In the genomic region with DNA sequence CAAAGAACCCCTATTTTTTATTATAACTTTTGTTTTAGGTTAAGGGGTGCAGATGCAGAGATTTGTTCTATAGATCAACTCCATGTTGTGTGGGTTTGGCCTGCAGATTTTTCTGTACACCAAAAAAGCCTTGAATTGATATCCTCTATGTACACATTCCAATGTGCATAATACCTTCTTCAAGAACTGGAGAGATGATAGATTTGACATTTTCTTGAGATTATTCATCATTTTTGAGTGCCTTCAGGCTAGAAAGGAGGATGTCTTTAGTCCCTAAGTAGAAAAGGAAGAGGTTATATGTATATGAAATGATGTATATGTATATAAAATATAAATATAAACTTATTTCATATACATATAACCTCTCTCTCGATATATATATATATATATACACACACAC, we compare ENCODE assay signal across 20 cellular contexts.
DNase-seq lines count a peak whose midpoint lies in the region; ATAC-seq and TF ChIP-seq lines count a peak whose summit lies in the region.
"Had no signal": no experiment of that assay in that cellular context is flagged by ENCODE, and none has a peak within 500 bp of the region (broad histone marks: within the 10 kb centered on the region; RNA-seq: fewer than 3 reads in every experiment).

No MANE protein-coding gene starts in this region.

- intact Hi-C loops in HCT116 (cut with micrococcal nuclease), result no loop called here

- TF ChIP-seq POLR2A in HCT116 (IDR thresholded peaks at IDR 0.05; ENCODE audit: borderline replicate concordance, extremely low read depth, insufficient read depth, insufficient read length), result no peak

- H3K9me2 ChIP-seq in HCT116 (ENCODE audit: insufficient read depth), result no peaks in the 10 kb centered on the region; the same call in 1 of the 2 replicates

- H3K27me3 Mint-ChIP-seq in endothelial cell (ENCODE audit: unreplicated experiment), result no peaks in the 10 kb centered on the region
- H3K27me3 Mint-ChIP-seq: B cell; CD4-positive, alpha-beta T cell had no signal

- no peaks in the 10 kb centered on the region for H3K9me3 Mint-ChIP-seq in endothelial cell (ENCODE audit: unreplicated experiment)
- H3K9me3 Mint-ChIP-seq: CD8-positive, alpha-beta T cell had no signal

- DNase-seq in EL, result peak; percentile 62
- no peak for DNase-seq in HCT116 (ENCODE audit: low read depth, low spot score)
- no peak for DNase-seq in RWPE2 (ENCODE audit: low spot score)
- peak; percentile 27 for DNase-seq in epithelial cell of esophagus (ENCODE audit: low read depth)
- DNase-seq in SHP77 treated with DMSO at 0.1 percent for 48 hours (lab: John Stamatoyannopoulos, UW), result no peak
- no peak for DNase-seq in endothelial cell (ENCODE audit: low spot score)
- DNase-seq in activated CD4-positive, alpha-beta T cell treated with anti-CD3 and anti-CD28 coated beads, Interleukin-2, amount 50 U/mL, for 48 hours, result no peak
- DNase-seq: AML-193; Caco-2; Calu3; CD4-positive, alpha-beta T cell; CD8-positive, alpha-beta T cell; DMS79 treated with DMSO at 0.1 percent for 48 hours; GF-D8 had no signal

- H3K27me3 ChIP-seq in HCT116 (ENCODE audit: insufficient read depth, low read length) (no peaks in the 10 kb centered on the region), RWPE2 (ENCODE audit: insufficient read depth, poor library complexity, severe bottlenecking) (no peaks in the 10 kb centered on the region)
- H3K27me3 ChIP-seq: BLaER1 treated with 17β-estradiol and CSF1 and Interleukin-3, amounts not matched to agents 10 nM and 100 nM had no signal

- no peak for TF ChIP-seq RAD21 in HCT116 (IDR thresholded peaks at IDR 0.05; ENCODE audit: low read depth)

- H3K4me1 Mint-ChIP-seq in endothelial cell (ENCODE audit: unreplicated experiment), result no peaks in the 10 kb centered on the region
- H3K4me1 Mint-ChIP-seq: B cell had no signal

- H3K36me3 ChIP-seq in HCT116 (ENCODE audit: control insufficient read depth in 1 of 2, insufficient read depth in 2 of 2, low read length in 2 of 2) (no peaks in the 10 kb centered on the region), RWPE2 (ENCODE audit: low read depth) (no peaks in the 10 kb centered on the region)
- H3K36me3 ChIP-seq: BLaER1 treated with 17β-estradiol and CSF1 and Interleukin-3, amounts not matched to agents 10 nM and 100 nM had no signal

- H3K4me3 Mint-ChIP-seq in endothelial cell (ENCODE audit: unreplicated experiment), result no peak overlapping the region
- H3K4me3 Mint-ChIP-seq: B cell; CD4-positive, alpha-beta T cell; CD8-positive, alpha-beta T cell had no signal

- H3K9ac ChIP-seq in HCT116 (ENCODE audit: low read length), result no peak overlapping the region
- H3K9ac ChIP-seq: BLaER1 treated with 17β-estradiol and CSF1 and Interleukin-3, amounts not matched to agents 10 nM and 100 nM had no signal

- H3K9me3 ChIP-seq in HCT116 (ENCODE audit: control insufficient read depth in 1 of 2, insufficient read depth in 1 of 2, low read depth in 1 of 2, low read length in 2 of 2) (no peaks in the 10 kb centered on the region), RWPE2 (ENCODE audit: severe bottlenecking) (no peaks in the 10 kb centered on the region)
- H3K9me3 ChIP-seq: A549; BLaER1 treated with 17β-estradiol and CSF1 and Interleukin-3, amounts not matched to agents 10 nM and 100 nM; Caco-2 had no signal

- CTCF ChIA-PET in HCT116 (lab: Charles Lee), result no interaction called here

- no peaks in the 10 kb centered on the region for H3K79me2 ChIP-seq in HCT116 (ENCODE audit: insufficient read depth, low read length)

- no TSS peak for BruUV-seq in HCT116 (replicated peaks; lab: Mats Ljungman, UMichigan)

- H3K27ac Mint-ChIP-seq in endothelial cell (ENCODE audit: unreplicated experiment), result no peak overlapping the region
- H3K27ac Mint-ChIP-seq: B cell; CD4-positive, alpha-beta T cell; CD8-positive, alpha-beta T cell had no signal

- TF ChIP-seq CTCF in HCT116 (IDR thresholded peaks at IDR 0.05 in 2 of 3, conservative IDR thresholded peaks at IDR 0.05 in 1 of 3; ENCODE audit: borderline replicate concordance in 1 of 3, insufficient read depth in 1 of 3, low read depth in 2 of 3, low read length in 2 of 3) (no peak), RWPE2 (IDR thresholded peaks at IDR 0.05; ENCODE audit: poor library complexity, severe bottlenecking) (no peak), epithelial cell of esophagus (IDR thresholded peaks at IDR 0.05; ENCODE audit: insufficient read depth, low read depth, low read length, missing control alignments) (no peak), endothelial cell (IDR thresholded peaks at IDR 0.05; ENCODE audit: unreplicated experiment) (no peak)

- ATAC-seq in HCT116, result no peak
- peak; percentile 12; the same call in 1 of the 3 replicates for ATAC-seq in RWPE2 (ENCODE audit: low read depth)
- no peak for ATAC-seq in HG03442 (IDR thresholded peaks at IDR 0.05; ENCODE audit: unreplicated experiment)
- ATAC-seq: A549; CD8-positive, alpha-beta T cell had no signal

- POLR2A ChIA-PET in HCT116 (lab: Charles Lee), result no interaction called here

- H3K4me1 ChIP-seq in HCT116 (ENCODE audit: control insufficient read depth in 1 of 2, insufficient read depth in 2 of 2, low read length in 2 of 2), result no peaks in the 10 kb centered on the region
- no peaks in the 10 kb centered on the region for H3K4me1 ChIP-seq in RWPE2 (ENCODE audit: insufficient read depth, poor library complexity, severe bottlenecking)
- H3K4me1 ChIP-seq: A549; BLaER1 treated with 17β-estradiol and CSF1 and Interleukin-3, amounts not matched to agents 10 nM and 100 nM; Caco-2 had no signal

- no peak overlapping the region for H3K4me2 ChIP-seq in HCT116 (ENCODE audit: low read length)
- H3K4me2 ChIP-seq: A549; BLaER1 treated with 17β-estradiol and CSF1 and Interleukin-3, amounts not matched to agents 10 nM and 100 nM had no signal

- H3K27ac ChIP-seq in HCT116 (ENCODE audit: low read depth, low read length) (no peak overlapping the region), RWPE2 (ENCODE audit: poor library complexity, severe bottlenecking) (no peak overlapping the region)
- H3K27ac ChIP-seq: 22Rv1; A549; BLaER1 treated with 17β-estradiol and CSF1 and Interleukin-3, amounts not matched to agents 10 nM and 100 nM; C4-2B had no signal

- H4K20me1 ChIP-seq in HCT116 (ENCODE audit: insufficient read depth), result no peaks in the 10 kb centered on the region
- H4K20me1 ChIP-seq: BLaER1 treated with 17β-estradiol and CSF1 and Interleukin-3, amounts not matched to agents 10 nM and 100 nM had no signal

- H2AFZ ChIP-seq in HCT116 (ENCODE audit: low read depth, low read length, poor library complexity, severe bottlenecking), result peak overlapping the region; percentile 57

- RAD21 ChIA-PET in HCT116 (lab: Charles Lee; ENCODE audit: low non-redundant PET in 1 of 2, low total read pairs in 2 of 2, uncharacterized antibody in 2 of 2, unreplicated experiment in 2 of 2), result no interaction called here

- H3K4me3 ChIP-seq in HCT116 (replicated peaks in 1 of 2; ENCODE audit: low read depth in 1 of 2, low read length in 2 of 2), result no peak overlapping the region
- no peak overlapping the region for H3K4me3 ChIP-seq in RWPE2 (ENCODE audit: severe bottlenecking)
- H3K4me3 ChIP-seq in epithelial cell of esophagus (ENCODE audit: low read length), result no peak overlapping the region
- H3K4me3 ChIP-seq: A549; BLaER1 treated with 17β-estradiol and CSF1 and Interleukin-3, amounts not matched to agents 10 nM and 100 nM had no signal

- H3K36me3 Mint-ChIP-seq in endothelial cell (ENCODE audit: low read depth, unreplicated experiment), result no peaks in the 10 kb centered on the region
- H3K36me3 Mint-ChIP-seq: CD8-positive, alpha-beta T cell had no signal

TF ChIP-seq in HCT116, 20 proteins besides CTCF, POLR2A, EP300 and RAD21:
- TF ChIP-seq EZH2phosphoT487 (IDR thresholded peaks at IDR 0.05; ENCODE audit: borderline replicate concordance) (no peak), YY1 (IDR thresholded peaks at IDR 0.05; ENCODE audit: extremely low read depth, insufficient replicate concordance, low read depth, low read length) (no peak), FOSL1 (IDR thresholded peaks at IDR 0.05; ENCODE audit: low read depth) (no peak), POLR2AphosphoS5 (IDR thresholded peaks at IDR 0.05; ENCODE audit: low read depth, low read length) (no peak)
- TF ChIP-seq, protein P1, sequence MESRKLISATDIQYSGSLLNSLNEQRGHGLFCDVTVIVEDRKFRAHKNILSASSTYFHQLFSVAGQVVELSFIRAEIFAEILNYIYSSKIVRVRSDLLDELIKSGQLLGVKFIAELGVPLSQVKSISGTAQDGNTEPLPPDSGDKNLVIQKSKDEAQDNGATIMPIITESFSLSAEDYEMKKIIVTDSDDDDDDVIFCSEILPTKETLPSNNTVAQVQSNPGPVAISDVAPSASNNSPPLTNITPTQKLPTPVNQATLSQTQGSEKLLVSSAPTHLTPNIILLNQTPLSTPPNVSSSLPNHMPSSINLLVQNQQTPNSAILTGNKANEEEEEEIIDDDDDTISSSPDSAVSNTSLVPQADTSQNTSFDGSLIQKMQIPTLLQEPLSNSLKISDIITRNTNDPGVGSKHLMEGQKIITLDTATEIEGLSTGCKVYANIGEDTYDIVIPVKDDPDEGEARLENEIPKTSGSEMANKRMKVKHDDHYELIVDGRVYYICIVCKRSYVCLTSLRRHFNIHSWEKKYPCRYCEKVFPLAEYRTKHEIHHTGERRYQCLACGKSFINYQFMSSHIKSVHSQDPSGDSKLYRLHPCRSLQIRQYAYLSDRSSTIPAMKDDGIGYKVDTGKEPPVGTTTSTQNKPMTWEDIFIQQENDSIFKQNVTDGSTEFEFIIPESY (IDR thresholded peaks at IDR 0.05; ENCODE audit: extremely low read depth, insufficient replicate concordance, low read length), result no peak

Comparison
In these comparisons a context has a peak if more than half of its experiments do, and no peak if none do; other contexts are left out.
1. DNase-seq: peak in EL (single experiment) and epithelial cell of esophagus (single experiment); none in HCT116 (single experiment), RWPE2 (single experiment), SHP77 treated with DMSO at 0.1 percent for 48 hours (single experiment), endothelial cell (single experiment) and activated CD4-positive, alpha-beta T cell treated with anti-CD3 and anti-CD28 coated beads, Interleukin-2, amount 50 U/mL, for 48 hours (0 of 2).